ENCODE assay signal across 21 cellular contexts in genomic region chr16:35298460-35299243, GRCh38.
DNase-seq lines count a peak whose midpoint lies in the region; ATAC-seq and TF ChIP-seq lines count a peak whose summit lies in the region.
"Had no signal": no experiment of that assay in that cellular context is flagged by ENCODE, and none has a peak within 500 bp of the region (broad histone marks: within the 10 kb centered on the region; RNA-seq: fewer than 3 reads in every experiment).

No MANE protein-coding gene starts in this region.

- peak; percentile 58 for ATAC-seq in RWPE2 (ENCODE audit: low read depth)
- ATAC-seq in esophagus mucosa = peak; percentile 66
- peak; percentile 48 for ATAC-seq in upper lobe of right lung
- ATAC-seq in HG03571 (IDR thresholded peaks at IDR 0.05; ENCODE audit: unreplicated experiment) = no peak
- no peak for ATAC-seq in HG02642 (IDR thresholded peaks at IDR 0.05; ENCODE audit: poor library complexity, unreplicated experiment)
- ATAC-seq: PC-3 had no signal

- peak overlapping the region; percentile 14 for H3K27ac ChIP-seq in RWPE2 (ENCODE audit: poor library complexity, severe bottlenecking)
- no peak overlapping the region for H3K27ac ChIP-seq in upper lobe of right lung

- intact Hi-C loops in upper lobe of right lung (cut with DNase I) = no loop called here

- H3K4me3 ChIP-seq in RWPE2 (ENCODE audit: severe bottlenecking) (no peak overlapping the region), upper lobe of right lung (no peak overlapping the region)

- no peak for TF ChIP-seq CTCF in RWPE2 (IDR thresholded peaks at IDR 0.05; ENCODE audit: poor library complexity, severe bottlenecking)
- TF ChIP-seq CTCF in upper lobe of right lung (IDR thresholded peaks at IDR 0.05) = no peak

- H3K36me3 ChIP-seq in RWPE2 (ENCODE audit: low read depth) = no peaks in the 10 kb centered on the region
- no peaks in the 10 kb centered on the region for H3K36me3 ChIP-seq in upper lobe of right lung

- TF ChIP-seq RAD21 in Ishikawa (IDR thresholded peaks at IDR 0.05; ENCODE audit: low read depth) = no peak

- no peaks in the 10 kb centered on the region for H3K9me3 ChIP-seq in RWPE2 (ENCODE audit: severe bottlenecking)
- H3K9me3 ChIP-seq in upper lobe of right lung = no peaks in the 10 kb centered on the region
- H3K9me3 ChIP-seq: SK-N-SH had no signal

- DNase-seq in RWPE2 (ENCODE audit: low spot score) (no peak), upper lobe of right lung (no peak), cerebellar cortex (ENCODE audit: low spot score) (no peak)
- DNase-seq: CD4-positive, CD25-positive, alpha-beta regulatory T cell; COR-L47; DMS79; KG1; NCI-H1105; NCI-H146; NCI-H2081; NCI-H2171 treated with DMSO at 0.1 percent for 48 hours; NCI-H446; NCI-H526; PC-3; RPMI8226; SIG-M5; SK-N-SH had no signal

- TF ChIP-seq EP300 in Ishikawa (IDR thresholded peaks at IDR 0.05; ENCODE audit: borderline replicate concordance) = no peak

- H3K27me3 ChIP-seq in RWPE2 (ENCODE audit: insufficient read depth, poor library complexity, severe bottlenecking) (no peaks in the 10 kb centered on the region), upper lobe of right lung (no peaks in the 10 kb centered on the region)

- H3K4me1 ChIP-seq in RWPE2 (ENCODE audit: insufficient read depth, poor library complexity, severe bottlenecking) (peaks cover 11% of the 10 kb centered on the region), upper lobe of right lung (no peaks in the 10 kb centered on the region)

TF ChIP-seq in Ishikawa, 13 proteins besides CTCF, POLR2A, EP300 and RAD21:
- TF ChIP-seq CEBPB (IDR thresholded peaks at IDR 0.05) (peak; percentile 73), USF1 (IDR thresholded peaks at IDR 0.05) (no peak)

Comparison
In these comparisons a context has a peak if more than half of its experiments do, and no peak if none do; other contexts are left out.
1. ATAC-seq: peak in RWPE2 (single experiment), esophagus mucosa (single experiment) and upper lobe of right lung (single experiment); none in HG03571 (single experiment) and HG02642 (single experiment).